In genomic region chr1:22131875-22132486, GRCh38 we compare ENCODE assay signal across 9 cellular contexts. TPM values are rescaled to one million over a fixed set of nuclear protein-coding genes. Genes with fewer than 3 reads are reported as not detected.
DNase-seq lines count a peak whose midpoint lies in the region; ATAC-seq, FAIRE-seq and TF ChIP-seq lines count a peak whose summit lies in the region.
"Had no signal": no experiment of that assay in that cellular context is flagged by ENCODE, and none has a peak within 500 bp of the region (broad histone marks: within the 10 kb centered on the region; RNA-seq: fewer than 3 reads in every experiment).

No MANE protein-coding gene starts in this region.

- peak; percentile 89 for FAIRE-seq in GM12892 (lab: Jason Lieb, UNC)

- TF ChIP-seq CTCF in psoas muscle (IDR thresholded peaks at IDR 0.05) = peak; percentile 69

- H3K27me3 ChIP-seq in psoas muscle (ENCODE audit: insufficient read depth in 3 of 3, low read length in 2 of 3) = no peaks in the 10 kb centered on the region

- no peaks in the 10 kb centered on the region for H3K36me3 ChIP-seq in psoas muscle (ENCODE audit: insufficient read depth in 1 of 2, low read depth in 1 of 2)

- H3K9me3 ChIP-seq in psoas muscle = no peaks in the 10 kb centered on the region

- DNase-seq in GM12892 (ENCODE audit: insufficient read length) (peak; percentile 90), NCI-H2196 (lab: John Stamatoyannopoulos, UW; ENCODE audit: unreplicated experiment) (peak; percentile 62), psoas muscle (peak; percentile 35 to 67)
- DNase-seq in activated CD8-positive, alpha-beta memory T cell treated with anti-CD3 and anti-CD28 coated beads for 4 hours (ENCODE audit: low read depth in 2 of 2) = peak; percentile 7 to 11

- no peak for TF ChIP-seq POLR2A in GM12892 (IDR thresholded peaks at IDR 0.05; ENCODE audit: low read depth, low read length)

- peak overlapping the region; percentile 83 for H3K27ac ChIP-seq in psoas muscle

- peak; percentile 16 for ATAC-seq in esophagus mucosa
- ATAC-seq in psoas muscle = peak; percentile 35 to 60 (median 47)
- no peak for ATAC-seq in HG02571 (IDR thresholded peaks at IDR 0.05; ENCODE audit: unreplicated experiment)
- ATAC-seq in GM21723 (IDR thresholded peaks at IDR 0.05; ENCODE audit: unreplicated experiment) = no peak
- no peak for ATAC-seq in GM21619 (IDR thresholded peaks at IDR 0.05; ENCODE audit: unreplicated experiment)

- no peak overlapping the region for H3K4me3 ChIP-seq in psoas muscle

- 16 to 26% (median 19%) methylated on average over 9 to 10 of the region's 10 CpGs for WGBS in psoas muscle, 3 donors

- peaks cover 26% of the 10 kb centered on the region for H3K4me1 ChIP-seq in psoas muscle

- intact Hi-C loops in psoas muscle (cut with DNase I) = loop anchor here (5.0 to 10.0 kb wide), 3 partner anchors 143 to 283 kb away; no protein-coding TSS in a partner anchor

RNA-seq across cellular contexts. Expression of gene WNT4, which starts 10.9 kb away (rescaled TPM):
- 0.49 TPM for polyA plus RNA-seq in GM12892 (2012; ENCODE audit: missing spikeins)
- 7.7 TPM for total RNA-seq in esophagus mucosa
- total RNA-seq in psoas muscle = 1 to 10 TPM in 2 of 4 donors, under 1 TPM in 2; 0.10 to 5.6 (median 0.64) TPM
- 1 to 10 TPM in 1 of 3 donors, under 1 TPM in 2; 0.18 to 1.7 (median 0.44) TPM for polyA plus RNA-seq in psoas muscle
- total RNA-seq: activated CD8-positive, alpha-beta memory T cell treated with anti-CD3 and anti-CD28 coated beads for 36 hours had no signal

Comparison
In these comparisons a context has a peak if more than half of its experiments do, and no peak if none do; other contexts are left out.
1. DNase-seq: peak in every context shown above with its lines; median percentile 90 in GM12892; 62 in NCI-H2196; 51 in psoas muscle; 9 in activated CD8-positive, alpha-beta memory T cell treated with anti-CD3 and anti-CD28 coated beads for 4 hours.
2. ATAC-seq: peak in esophagus mucosa (single experiment) and psoas muscle (4 of 4); none in HG02571 (single experiment), GM21723 (single experiment) and GM21619 (single experiment).